ENCODE assay signal across 12 cellular contexts in the genomic region with DNA sequence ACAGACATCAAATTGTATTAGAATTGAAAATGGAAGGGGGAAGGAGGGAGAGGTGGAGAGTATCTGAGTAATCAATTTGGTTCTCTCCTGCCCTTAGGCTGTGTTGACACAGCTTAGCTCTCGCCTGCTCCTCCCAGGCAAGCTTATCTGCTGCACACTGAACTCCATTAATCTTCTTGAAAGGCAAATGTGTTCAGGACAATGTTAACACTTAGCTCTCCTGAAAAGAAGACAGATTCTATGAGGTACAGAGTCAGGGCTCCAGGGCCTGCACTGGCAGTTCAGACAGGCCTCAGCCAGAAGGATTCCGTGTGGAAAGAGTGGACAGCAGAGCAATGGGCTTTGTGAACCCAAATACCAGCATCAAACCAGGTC.
DNase-seq lines count a peak whose midpoint lies in the region; ATAC-seq, FAIRE-seq and TF ChIP-seq lines count a peak whose summit lies in the region.
"Had no signal": no experiment of that assay in that cellular context is flagged by ENCODE, and none has a peak within 500 bp of the region (broad histone marks: within the 10 kb centered on the region; RNA-seq: fewer than 3 reads in every experiment).

No MANE protein-coding gene starts in this region.

- POLR2A ChIA-PET in Caco-2 (lab: Charles Lee) = no interaction called here

- no peaks in the 10 kb centered on the region for H3K9me1 ChIP-seq in keratinocyte (ENCODE audit: control insufficient read depth, extremely low read depth, insufficient read depth, low read length)

- no peak overlapping the region for H3K4me2 ChIP-seq in keratinocyte (ENCODE audit: control insufficient read depth, extremely low read depth, insufficient read depth, low read depth, low read length)

- H3K9me3 ChIP-seq in Caco-2 = no peaks in the 10 kb centered on the region
- H3K9me3 ChIP-seq in adipocyte (ENCODE audit: control insufficient read depth, low read length) = no peaks in the 10 kb centered on the region
- no peaks in the 10 kb centered on the region for H3K9me3 ChIP-seq in keratinocyte (ENCODE audit: control insufficient read depth, low read depth, low read length)
- H3K9me3 ChIP-seq: ovary had no signal

- dilution Hi-C loops in keratinocyte (cut with MboI; ENCODE audit: extremely low pct_ligation_motif_present, low sequenced_read_pairs) = no loop called here

- peak overlapping the region; percentile 86 for H3K27ac Mint-ChIP-seq in Caco-2 (ENCODE audit: unreplicated experiment)
- H3K27ac Mint-ChIP-seq: activated naive CD4-positive, alpha-beta T cell treated with anti-CD3 and anti-CD28 coated beads, Interleukin-2, amount 50 U/mL, for 72 hours; B cell had no signal

- TF ChIP-seq CTCF in Caco-2 (IDR thresholded peaks at IDR 0.05; ENCODE audit: insufficient read depth in 1 of 2, low read depth in 1 of 2, low read length in 1 of 2, severe bottlenecking in 1 of 2, unreplicated experiment in 1 of 2) (no peak), keratinocyte (optimal IDR thresholded peaks at IDR 0.05 in 1 of 3, IDR thresholded peaks at IDR 0.05 in 1 of 3, conservative IDR thresholded peaks at IDR 0.05 in 1 of 3; ENCODE audit: extremely low read depth in 1 of 3, insufficient read depth in 2 of 3, low read length in 3 of 3) (no peak)

- FAIRE-seq in keratinocyte (lab: Jason Lieb, UNC) = peak; percentile 72

- intact Hi-C loops in Caco-2 (cut with micrococcal nuclease; ENCODE audit: unreplicated experiment) = loop anchor here (1.0 kb wide), 2 partner anchors 24 to 41 kb away; no protein-coding TSS in a partner anchor

- H3K4me3 ChIP-seq in Caco-2 (ENCODE audit: low read depth, low read length) = no peak overlapping the region
- no peak overlapping the region for H3K4me3 ChIP-seq in adipocyte (ENCODE audit: low read length)
- H3K4me3 ChIP-seq in keratinocyte (ENCODE audit: control insufficient read depth in 2 of 3, extremely low read depth in 1 of 3, insufficient read depth in 2 of 3, low read depth in 1 of 3, low read length in 3 of 3) = no peak overlapping the region
- H3K4me3 ChIP-seq: ovary had no signal

- ATAC-seq in GM21786 (IDR thresholded peaks at IDR 0.05; ENCODE audit: unreplicated experiment) = no peak
- no peak for ATAC-seq in GM18909 (IDR thresholded peaks at IDR 0.05; ENCODE audit: poor library complexity, unreplicated experiment)
- no peak for ATAC-seq in HG03280 (IDR thresholded peaks at IDR 0.05; ENCODE audit: unreplicated experiment)
- ATAC-seq: activated naive CD4-positive, alpha-beta T cell treated with anti-CD3 and anti-CD28 coated beads, Interleukin-2, amount 50 U/mL, for 72 hours had no signal

- no peak overlapping the region for H3K27ac ChIP-seq in keratinocyte (ENCODE audit: control insufficient read depth, insufficient read depth, low read length)
- H3K27ac ChIP-seq: ovary had no signal

- no peaks in the 10 kb centered on the region for H3K9me3 Mint-ChIP-seq in Caco-2 (ENCODE audit: unreplicated experiment)

- no peaks in the 10 kb centered on the region for H4K20me1 ChIP-seq in keratinocyte (ENCODE audit: control insufficient read depth, extremely low read depth, insufficient read depth, low read length)

- peak; percentile 77 to 86 for DNase-seq in Caco-2
- DNase-seq in NCI-H1436 treated with DMSO at 0.1 percent for 48 hours (lab: John Stamatoyannopoulos, UW) = peak; percentile 94
- DNase-seq in adipocyte (ENCODE audit: low read depth) = peak; percentile 50
- DNase-seq in keratinocyte (ENCODE audit: low read depth, low spot score) = no peak
- DNase-seq in stimulated activated CD4-positive, alpha-beta T cell treated with anti-CD3 and anti-CD28 coated beads, Interleukin-2, amount 100 ng/mL, for 48 hours = no peak
- DNase-seq: MV-4-11, ovary had no signal

- no peaks in the 10 kb centered on the region for H3K27me3 Mint-ChIP-seq in Caco-2 (ENCODE audit: insufficient read depth, unreplicated experiment)

- H3K4me1 ChIP-seq in Caco-2 (peaks cover 35% of the 10 kb centered on the region), adipocyte (ENCODE audit: control insufficient read depth, insufficient read depth, low read length) (no peaks in the 10 kb centered on the region), keratinocyte (ENCODE audit: control insufficient read depth, extremely low read depth, insufficient read depth, low read length) (peaks cover 9% of the 10 kb centered on the region)

- H3K36me3 ChIP-seq in Caco-2 (ENCODE audit: control insufficient read depth, insufficient read depth, low read length) (no peaks in the 10 kb centered on the region), adipocyte (ENCODE audit: control insufficient read depth, insufficient read depth, low read length, severe bottlenecking) (no peaks in the 10 kb centered on the region), keratinocyte (ENCODE audit: control insufficient read depth in 2 of 2, extremely low read depth in 1 of 2, insufficient read depth in 2 of 2, low read length in 2 of 2) (no peaks in the 10 kb centered on the region)
- H3K36me3 ChIP-seq: ovary had no signal

- no peaks in the 10 kb centered on the region for H3K79me2 ChIP-seq in keratinocyte (ENCODE audit: control insufficient read depth, insufficient read depth, low read length)

- H2AFZ ChIP-seq in keratinocyte (ENCODE audit: control insufficient read depth, low read length) = no peak overlapping the region

- CTCF ChIA-PET in Caco-2 (lab: Charles Lee) = interaction anchor here (0.5 kb wide), 1 partner anchor 9 kb away, joined by 4 read pairs; no protein-coding TSS in a partner anchor

- H3K4me1 Mint-ChIP-seq in Caco-2 (ENCODE audit: low read depth, unreplicated experiment) = peaks cover 36% of the 10 kb centered on the region
- H3K4me1 Mint-ChIP-seq: B cell had no signal

- no peaks in the 10 kb centered on the region for H3K27me3 ChIP-seq in Caco-2 (replicated peaks; ENCODE audit: control insufficient read depth, insufficient read depth, low read length)
- H3K27me3 ChIP-seq in adipocyte (replicated peaks; ENCODE audit: control insufficient read depth, insufficient read depth, low read length) = no peaks in the 10 kb centered on the region
- no peaks in the 10 kb centered on the region for H3K27me3 ChIP-seq in keratinocyte (ENCODE audit: control insufficient read depth, extremely low read depth, insufficient read depth, low read length)
- H3K27me3 ChIP-seq: ovary had no signal

- H3K4me3 Mint-ChIP-seq in Caco-2 (ENCODE audit: unreplicated experiment) = peak overlapping the region; percentile 48
- H3K4me3 Mint-ChIP-seq: B cell had no signal

- H3K9ac ChIP-seq in adipocyte (ENCODE audit: low read length) = no peak overlapping the region
- no peak overlapping the region for H3K9ac ChIP-seq in keratinocyte (ENCODE audit: control insufficient read depth, extremely low read depth, insufficient read depth, low read length)

- no TSS peak for BruUV-seq in Caco-2 (replicated peaks; lab: Mats Ljungman, UMichigan)

- peaks cover 6% of the 10 kb centered on the region for H3K36me3 Mint-ChIP-seq in Caco-2 (ENCODE audit: insufficient read depth, unreplicated experiment)
- H3K36me3 Mint-ChIP-seq: activated naive CD4-positive, alpha-beta T cell treated with anti-CD3 and anti-CD28 coated beads, Interleukin-2, amount 50 U/mL, for 72 hours had no signal

Comparison
In these comparisons a context has a peak if more than half of its experiments do, and no peak if none do; other contexts are left out.
1. DNase-seq: peak in Caco-2 (2 of 2), NCI-H1436 treated with DMSO at 0.1 percent for 48 hours (single experiment) and adipocyte (single experiment); none in keratinocyte (single experiment) and stimulated activated CD4-positive, alpha-beta T cell treated with anti-CD3 and anti-CD28 coated beads, Interleukin-2, amount 100 ng/mL, for 48 hours (0 of 2).